ENCODE assay signal across 8 cellular contexts in genomic region chr15:40693904-40694705, GRCh38. TPM values are rescaled to one million over a fixed set of nuclear protein-coding genes. Genes with fewer than 3 reads are reported as not detected.
DNase-seq lines count a peak whose midpoint lies in the region; ATAC-seq and TF ChIP-seq lines count a peak whose summit lies in the region.

No MANE protein-coding gene starts in this region.

- TF ChIP-seq RAD21 in IMR-90 (IDR thresholded peaks at IDR 0.05; ENCODE audit: low read length), result no peak

- H2BK120ac ChIP-seq in IMR-90 (ENCODE audit: low read depth, low read length) (peak overlapping the region; percentile 45; the same call in 1 of the 2 replicates), mesenchymal stem cell (ENCODE audit: low read depth, low read length) (no peak overlapping the region)

- H3K4ac ChIP-seq in IMR-90 (ENCODE audit: low read depth, low read length) (peak overlapping the region; percentile 94), mesenchymal stem cell (ENCODE audit: low read depth in 1 of 2, low read length in 2 of 2) (peak overlapping the region in 1 of 2 experiments; percentile 65)

- H3K27me3 ChIP-seq in IMR-90 (ENCODE audit: control insufficient read depth, insufficient read depth, low read length) (no peaks in the 10 kb centered on the region), breast epithelium (no peaks in the 10 kb centered on the region), mesenchymal stem cell (ENCODE audit: control insufficient read depth in 1 of 2, insufficient read depth in 1 of 2, low read length in 2 of 2) (no peaks in the 10 kb centered on the region)

- H3K9ac ChIP-seq in IMR-90 (ENCODE audit: low read depth, low read length) (peak overlapping the region; percentile 96), mesenchymal stem cell (ENCODE audit: low read length) (peak overlapping the region; percentile 98)

- H3K4me2 ChIP-seq in IMR-90 (ENCODE audit: low read depth, low read length), result peak overlapping the region; percentile 88
- H3K4me2 ChIP-seq in mesenchymal stem cell (ENCODE audit: low read length, poor library complexity, severe bottlenecking), result peak overlapping the region; percentile 86

- dilution Hi-C loops in IMR-90 (cut with HindIII; ENCODE audit: low sequenced_read_pairs, unreplicated experiment), result no loop called here

- H3K4me1 Mint-ChIP-seq in activated naive CD4-positive, alpha-beta T cell treated with anti-CD3 and anti-CD28 coated beads, Interleukin-2, amount 50 U/mL, for 24 hours, result peaks cover 19% of the 10 kb centered on the region

- POLR2A ChIA-PET in IMR-90 (lab: Charles Lee; ENCODE audit: unreplicated experiment), result interaction anchor here (0.5 to 0.6 kb wide), 2 partner anchors 62 to 68 kb away, joined by 5 to 12 read pairs; no protein-coding TSS in a partner anchor

- no peaks in the 10 kb centered on the region for H3K9me1 ChIP-seq in IMR-90 (ENCODE audit: insufficient read depth, low read length)

- H2BK12ac ChIP-seq in mesenchymal stem cell (ENCODE audit: low read length in 2 of 2), result no peak overlapping the region

- peak overlapping the region; percentile 93 for H3K27ac ChIP-seq in IMR-90 (ENCODE audit: insufficient read depth, low read length)
- H3K27ac ChIP-seq in breast epithelium, result peak overlapping the region; percentile 98 to 100
- H3K27ac ChIP-seq in mesenchymal stem cell (ENCODE audit: low read length, poor library complexity, severe bottlenecking), result peak overlapping the region; percentile 99

- H2AK5ac ChIP-seq in IMR-90 (ENCODE audit: low read depth, low read length) (peak overlapping the region; percentile 67), mesenchymal stem cell (ENCODE audit: low read length, severe bottlenecking) (no peak overlapping the region)

- peak overlapping the region; percentile 80 for H3K4me3 ChIP-seq in IMR-90 (ENCODE audit: insufficient read depth, low read depth, low read length)
- peak overlapping the region; percentile 68 to 90 (median 69) for H3K4me3 ChIP-seq in breast epithelium
- peak overlapping the region; percentile 93 to 96 for H3K4me3 ChIP-seq in mesenchymal stem cell (ENCODE audit: insufficient read depth in 1 of 2, low read depth in 1 of 2, low read length in 2 of 2)

- TF ChIP-seq POLR2A in IMR-90 (IDR thresholded peaks at IDR 0.05; ENCODE audit: low read depth, low read length), result no peak
- TF ChIP-seq POLR2A in breast epithelium (IDR thresholded peaks at IDR 0.05), result no peak

- H3K14ac ChIP-seq in IMR-90 (replicated peaks; ENCODE audit: low read depth, low read length), result peak overlapping the region; percentile 95
- peak overlapping the region in 1 of 2 experiments; percentile 73 for H3K14ac ChIP-seq in mesenchymal stem cell (ENCODE audit: low read length in 2 of 2)

- H2BK20ac ChIP-seq in IMR-90 (ENCODE audit: low read depth, low read length), result no peak overlapping the region

- H3K18ac ChIP-seq in IMR-90 (ENCODE audit: low read depth, low read length) (peak overlapping the region; percentile 62), mesenchymal stem cell (ENCODE audit: low read depth in 1 of 2, low read length in 2 of 2) (peak overlapping the region; percentile 16 to 97)

- H3K23ac ChIP-seq in IMR-90 (ENCODE audit: low read depth, low read length) (peak overlapping the region; percentile 94), mesenchymal stem cell (ENCODE audit: low read length in 2 of 2) (no peak overlapping the region)

- no peaks in the 10 kb centered on the region for H3K9me3 ChIP-seq in IMR-90 (ENCODE audit: control insufficient read depth, insufficient read depth, low read length)
- H3K9me3 ChIP-seq in breast epithelium, result no peaks in the 10 kb centered on the region
- no peaks in the 10 kb centered on the region for H3K9me3 ChIP-seq in mesenchymal stem cell (ENCODE audit: control insufficient read depth, low read length)

- in situ Hi-C loops in IMR-90 (cut with MboI; ENCODE audit: low sequenced_read_pairs), result no loop called here

- H2BK15ac ChIP-seq in IMR-90 (ENCODE audit: low read depth, low read length), result no peak overlapping the region; the same call in 2 of the 3 replicates
- no peak overlapping the region for H2BK15ac ChIP-seq in mesenchymal stem cell (ENCODE audit: low read depth, poor library complexity, severe bottlenecking)

- H4K5ac ChIP-seq in IMR-90 (ENCODE audit: low read depth, low read length), result peak overlapping the region; percentile 73

- H3K27me3 Mint-ChIP-seq in activated naive CD4-positive, alpha-beta T cell treated with anti-CD3 and anti-CD28 coated beads, Interleukin-2, amount 50 U/mL, for 24 hours, result no peaks in the 10 kb centered on the region

- WGBS in IMR-90 (ENCODE audit: extremely low coverage in 2 of 2, insufficient read length in 1 of 2), 2 experiments, result 31% methylated on average over 29 of the region's 32 CpGs; no CpG with 5 or more reads in 1 of the 2 experiments
- 37% methylated on average over 32 of the region's 32 CpGs for WGBS in mesenchymal stem cell

- H4K91ac ChIP-seq in IMR-90 (ENCODE audit: insufficient read depth, low read depth, low read length) (peak overlapping the region; percentile 69), mesenchymal stem cell (ENCODE audit: low read length) (no peak overlapping the region)

- BruUV-seq in IMR-90 (replicated peaks; lab: Mats Ljungman, UMichigan), result TSS peak; percentile 63

- peak overlapping the region; percentile 75 for H3K56ac ChIP-seq in IMR-90 (ENCODE audit: extremely low read depth, insufficient read depth, low read length)

- H3K36me3 ChIP-seq in IMR-90 (ENCODE audit: control insufficient read depth, insufficient read depth, low read length) (peaks cover 4% of the 10 kb centered on the region; the same call in 1 of the 2 replicates), breast epithelium (no peaks in the 10 kb centered on the region), mesenchymal stem cell (ENCODE audit: control insufficient read depth in 1 of 2, insufficient read depth in 2 of 2, low read depth in 1 of 2, low read length in 2 of 2) (peaks cover 6 to 11% of the 10 kb centered on the region in 2 experiments)

- no peaks in the 10 kb centered on the region for H3K9me3 Mint-ChIP-seq in activated naive CD4-positive, alpha-beta T cell treated with anti-CD3 and anti-CD28 coated beads, Interleukin-2, amount 50 U/mL, for 24 hours

- H3K27ac Mint-ChIP-seq in activated naive CD4-positive, alpha-beta T cell treated with anti-CD3 and anti-CD28 coated beads, Interleukin-2, amount 50 U/mL, for 24 hours, result peak overlapping the region; percentile 96

- ATAC-seq in IMR-90 (ENCODE audit: low read depth), result no peak

- no peak for DNase-seq in activated naive CD4-positive, alpha-beta T cell (lab: John Stamatoyannopoulos, UW)
- DNase-seq in IMR-90, result no peak
- DNase-seq in breast epithelium (ENCODE audit: low spot score in 2 of 2), result no peak
- no peak for DNase-seq in mesenchymal stem cell
- no peak for DNase-seq in GOT3 (lab: John Stamatoyannopoulos, UW)
- no peak for DNase-seq in NCI-H748 treated with DMSO at 0.1 percent for 48 hours (lab: John Stamatoyannopoulos, UW)
- no peak for DNase-seq in NCI-H1105 treated with DMSO at 0.1 percent for 48 hours (lab: John Stamatoyannopoulos, UW)

- peaks cover 4% of the 10 kb centered on the region; the same call in 1 of the 2 replicates for H3K4me1 ChIP-seq in IMR-90 (ENCODE audit: control insufficient read depth, insufficient read depth, low read length)
- H3K4me1 ChIP-seq in breast epithelium, result peaks cover 5 to 7% of the 10 kb centered on the region in 2 donors
- peaks cover 9% of the 10 kb centered on the region for H3K4me1 ChIP-seq in mesenchymal stem cell (ENCODE audit: control insufficient read depth, insufficient read depth, low read depth, low read length)

- H4K20me1 ChIP-seq in IMR-90 (ENCODE audit: insufficient read depth, low read length), result peaks cover 3% of the 10 kb centered on the region; the same call in 1 of the 2 replicates

- H2BK5ac ChIP-seq in IMR-90 (ENCODE audit: low read depth, low read length, poor library complexity, severe bottlenecking) (peak overlapping the region; percentile 84), mesenchymal stem cell (ENCODE audit: low read depth, low read length, poor library complexity, severe bottlenecking) (no peak overlapping the region)

- peaks cover 20 to 36% of the 10 kb centered on the region in 2 experiments for H3K79me1 ChIP-seq in IMR-90 (ENCODE audit: low read depth in 1 of 2, low read length in 2 of 2)
- H3K79me1 ChIP-seq in mesenchymal stem cell (replicated peaks; ENCODE audit: low read length, poor library complexity, severe bottlenecking), result peaks cover 11% of the 10 kb centered on the region

- H3K36me3 Mint-ChIP-seq in activated naive CD4-positive, alpha-beta T cell treated with anti-CD3 and anti-CD28 coated beads, Interleukin-2, amount 50 U/mL, for 24 hours, result no peaks in the 10 kb centered on the region

- H4K8ac ChIP-seq in IMR-90 (ENCODE audit: low read depth in 2 of 2, low read length in 2 of 2) (peak overlapping the region; percentile 60 to 89; a peak in 3 of 4 replicates), mesenchymal stem cell (ENCODE audit: low read length) (peak overlapping the region; percentile 45)

- CTCF ChIA-PET in IMR-90 (lab: Yijun Ruan, JAX), result interaction anchor here (0.8 to 1.1 kb wide), 2 partner anchors 13 to 104 kb away, joined by 3 to 4 read pairs; no protein-coding TSS in a partner anchor

- peak overlapping the region; percentile 84 for H2AK9ac ChIP-seq in IMR-90 (replicated peaks; ENCODE audit: low read depth, low read length, poor library complexity)

- intact Hi-C loops in IMR-90 (cut with micrococcal nuclease), result loop anchor here (2.0 kb wide), 1 partner anchor 99 kb away; the partner anchor contains the start of gene KNL1
- intact Hi-C loops in breast epithelium (cut with DNase I; ENCODE audit: low total_unique reads), result loop anchor here (10.0 kb wide), 1 partner anchor 211 kb away; no protein-coding TSS in a partner anchor

- H2AFZ ChIP-seq in IMR-90 (replicated peaks; ENCODE audit: low read length, poor library complexity) (peak overlapping the region; percentile 91), mesenchymal stem cell (ENCODE audit: low read depth, low read length) (peak overlapping the region; percentile 91)

- H3K4me3 Mint-ChIP-seq in activated naive CD4-positive, alpha-beta T cell treated with anti-CD3 and anti-CD28 coated beads, Interleukin-2, amount 50 U/mL, for 24 hours, result peak overlapping the region; percentile 98

- TF ChIP-seq CTCF in IMR-90 (conservative IDR thresholded peaks at IDR 0.05; ENCODE audit: low read depth, low read length), result no peak
- peak in 1 of 3 donors; percentile 1 for TF ChIP-seq CTCF in breast epithelium (IDR thresholded peaks at IDR 0.05)

TF ChIP-seq in IMR-90, 13 proteins besides CTCF, POLR2A, EP300 and RAD21 (continues in another document):
- no peak for TF ChIP-seq NFE2L2 (IDR thresholded peaks at IDR 0.05; ENCODE audit: low read depth, low read length)
- no peak for TF ChIP-seq RFX5 (IDR thresholded peaks at IDR 0.05; ENCODE audit: low read depth, low read length)
- TF ChIP-seq SMC3 (IDR thresholded peaks at IDR 0.05; ENCODE audit: low read depth, low read length), result no peak
- peak; percentile 23 for TF ChIP-seq RCOR1 (IDR thresholded peaks at IDR 0.05; ENCODE audit: insufficient replicate concordance, low read length)

RNA-seq across cellular contexts. Expression of gene RAD51, which starts 0.9 kb away (rescaled TPM):
- 7.8 and 8.4 TPM in 2 replicates for total RNA-seq in IMR-90 (2012; rRNA removed)
- 6.5 and 6.8 TPM in 2 replicates for polyA plus RNA-seq in IMR-90 (2012; rRNA removed)
- polyA plus RNA-seq in IMR-90 (2012; cell fraction: cytosol; rRNA removed), result 3.0 and 5.1 TPM in 2 replicates
- 2.5 and 4.5 TPM in 2 replicates for polyA plus RNA-seq in IMR-90 (2012; cell fraction: nucleus; rRNA removed; ENCODE audit: low replicate concordance)
- total RNA-seq in breast epithelium, result under 1 TPM in 1 of 3 donors, not detected in 2; 0.44 TPM
- 2.8 TPM for polyA plus RNA-seq in mesenchymal stem cell (2013, experiment 1 of 2)
- polyA plus RNA-seq in mesenchymal stem cell (2013, experiment 2 of 2), result 2.9 TPM
